11 cellular contexts compared by ENCODE assay signal in genomic region chr1:59477286-59477685, GRCh38.
A peak's percentile ranks its signal among the peaks of the same experiment; 100 is the strongest.
DNase-seq lines count a peak whose midpoint lies in the region; ATAC-seq and TF ChIP-seq lines count a peak whose summit lies in the region.
"Had no signal": no experiment of that assay in that cellular context is flagged by ENCODE, and none has a peak within 500 bp of the region (broad histone marks: within the 10 kb centered on the region; RNA-seq: fewer than 3 reads in every experiment).

No MANE protein-coding gene starts in this region.

- peak; percentile 76 for DNase-seq in activated CD4-positive, alpha-beta T cell treated with anti-CD3 and anti-CD28 coated beads for 36 hours
- no peak for DNase-seq in activated CD4-positive, alpha-beta T cell treated with anti-CD3 and anti-CD28 coated beads for 1 hour
- DNase-seq in RWPE1 (ENCODE audit: low spot score) (peak; percentile 69), astrocyte of the spinal cord (ENCODE audit: low read depth, low spot score) (peak; percentile 92), NOMO-1 treated with dmso at 0.1 percent for 144 hours (lab: John Stamatoyannopoulos, UW; ENCODE audit: unreplicated experiment) (no peak), NCI-H1930 (lab: John Stamatoyannopoulos, UW) (no peak)
- DNase-seq in stimulated activated CD8-positive, alpha-beta memory T cell treated with anti-CD3 and anti-CD28 coated beads, Interleukin-15, amount 100 ng/mL, for 48 hours (ENCODE audit: low read depth in 2 of 2), result peak; percentile 72 to 80
- DNase-seq: effector CD4-positive, alpha-beta T cell; right cardiac atrium had no signal

- TF ChIP-seq CTCF in RWPE1 (conservative IDR thresholded peaks at IDR 0.05; ENCODE audit: low read depth) (no peak), astrocyte of the spinal cord (IDR thresholded peaks at IDR 0.05; ENCODE audit: low read depth, low read length) (no peak)

- in situ Hi-C loops in astrocyte of the spinal cord (cut with HindIII; ENCODE audit: low sequenced_read_pairs), result no loop called here

- H3K4me3 Mint-ChIP-seq in activated CD4-positive, alpha-beta T cell treated with anti-CD3 and anti-CD28 coated beads for 36 hours, result no peak overlapping the region

- peak overlapping the region; percentile 37; the same call in 1 of the 2 replicates for H3K27ac ChIP-seq in RWPE1

- intact Hi-C loops in activated CD4-positive, alpha-beta T cell treated with anti-CD3 and anti-CD28 coated beads for 36 hours (cut with DNase I, micrococcal nuclease), result loop anchor here in 1 of 2 experiments (1.0 to 5.0 kb wide), 2 partner anchors 45 to 695 kb away; partner anchors contain the start of gene JUN

- peaks cover 10% of the 10 kb centered on the region for H3K4me1 Mint-ChIP-seq in activated CD4-positive, alpha-beta T cell treated with anti-CD3 and anti-CD28 coated beads for 36 hours

- CTCF ChIA-PET in activated CD4-positive, alpha-beta T cell treated with anti-CD3 and anti-CD28 coated beads for 36 hours (lab: Charles Lee), result no interaction called here
- CTCF ChIA-PET in RWPE1 (lab: Yijun Ruan, JAX), result interaction anchor here (0.6 kb wide), 1 partner anchor 228 kb away, joined by 3 read pairs; no protein-coding TSS in a partner anchor

- peak overlapping the region; percentile 71 for H3K27ac Mint-ChIP-seq in activated CD4-positive, alpha-beta T cell treated with anti-CD3 and anti-CD28 coated beads for 36 hours

- no peaks in the 10 kb centered on the region for H3K27me3 Mint-ChIP-seq in activated CD4-positive, alpha-beta T cell treated with anti-CD3 and anti-CD28 coated beads for 36 hours

- H3K36me3 Mint-ChIP-seq in activated CD4-positive, alpha-beta T cell treated with anti-CD3 and anti-CD28 coated beads for 36 hours (ENCODE audit: low read depth), result peaks cover 4% of the 10 kb centered on the region

- H3K4me3 ChIP-seq in astrocyte of the spinal cord (ENCODE audit: low read depth, low read length), result no peak overlapping the region
- H3K4me3 ChIP-seq: GM12878 had no signal

- peak; percentile 93 for ATAC-seq in activated CD4-positive, alpha-beta T cell treated with anti-CD3 and anti-CD28 coated beads for 36 hours
- ATAC-seq in GM21737 (IDR thresholded peaks at IDR 0.05; ENCODE audit: unreplicated experiment), result no peak
- ATAC-seq: GM12878 had no signal

- POLR2A ChIA-PET in activated CD4-positive, alpha-beta T cell treated with anti-CD3 and anti-CD28 coated beads for 36 hours (lab: Charles Lee), result interaction anchor here (0.8 kb wide), 1 partner anchor 45 kb away, joined by 3 read pairs; no protein-coding TSS in a partner anchor
- POLR2A ChIA-PET in RWPE1 (lab: Yijun Ruan, JAX; ENCODE audit: low non-redundant PET), result no interaction called here

- no peaks in the 10 kb centered on the region for H3K9me3 Mint-ChIP-seq in activated CD4-positive, alpha-beta T cell treated with anti-CD3 and anti-CD28 coated beads for 36 hours (ENCODE audit: low read depth)

Comparison
In these comparisons a context has a peak if more than half of its experiments do, and no peak if none do; other contexts are left out.
1. DNase-seq: peak in activated CD4-positive, alpha-beta T cell treated with anti-CD3 and anti-CD28 coated beads for 36 hours (single experiment), RWPE1 (single experiment), astrocyte of the spinal cord (single experiment) and stimulated activated CD8-positive, alpha-beta memory T cell treated with anti-CD3 and anti-CD28 coated beads, Interleukin-15, amount 100 ng/mL, for 48 hours (2 of 2); none in activated CD4-positive, alpha-beta T cell treated with anti-CD3 and anti-CD28 coated beads for 1 hour (single experiment), NOMO-1 treated with dmso at 0.1 percent for 144 hours (single experiment) and NCI-H1930 (0 of 2).